Comparison of ENCODE assay signal across 16 cellular contexts in the genomic region with DNA sequence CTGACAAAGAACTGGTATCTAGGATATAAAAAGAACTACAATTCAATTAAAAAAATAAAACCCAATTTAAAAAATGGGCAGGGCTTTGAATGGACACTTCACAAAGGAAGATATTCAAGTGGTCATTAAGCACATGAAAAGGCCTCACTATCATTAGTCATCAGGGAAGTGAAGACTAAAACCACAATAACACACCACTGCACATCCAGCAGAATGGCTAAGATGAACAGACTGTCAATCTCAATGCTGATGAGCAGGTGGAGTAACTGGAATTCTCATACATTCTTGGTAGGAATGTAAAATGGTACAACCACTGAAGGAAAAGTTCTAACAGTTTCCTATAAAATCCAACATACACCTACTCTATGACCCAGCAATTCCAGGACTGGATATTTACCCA. TPM values are rescaled to one million over a fixed set of nuclear protein-coding genes. Genes with fewer than 3 reads are reported as not detected.
A peak's percentile ranks its signal among the peaks of the same experiment; 100 is the strongest.
DNase-seq lines count a peak whose midpoint lies in the region; ATAC-seq, FAIRE-seq and TF ChIP-seq lines count a peak whose summit lies in the region.
"Had no signal": no experiment of that assay in that cellular context is flagged by ENCODE, and none has a peak within 500 bp of the region (broad histone marks: within the 10 kb centered on the region; RNA-seq: fewer than 3 reads in every experiment).

No MANE protein-coding gene starts in this region.

- no peak overlapping the region for H2AFZ ChIP-seq in endothelial cell of umbilical vein (ENCODE audit: low read depth, low read length)

- TF ChIP-seq CTCF in endothelial cell of umbilical vein (IDR thresholded peaks at IDR 0.05; ENCODE audit: extremely low read depth in 1 of 2, insufficient read depth in 1 of 2, low read depth in 1 of 2, low read length in 2 of 2) (no peak), D721Med (IDR thresholded peaks at IDR 0.05; ENCODE audit: insufficient read depth, missing control alignments) (no peak)

- CTCF ChIA-PET in endothelial cell of umbilical vein (lab: Charles Lee): interaction anchor here (1.5 kb wide), 1 partner anchor 37 kb away, joined by 3 read pairs; no protein-coding TSS in a partner anchor

- dilution Hi-C loops in endothelial cell of umbilical vein (cut with MboI; ENCODE audit: extremely low pct_ligation_motif_present, low sequenced_read_pairs): no loop called here

- H3K9me1 ChIP-seq in endothelial cell of umbilical vein (replicated peaks; ENCODE audit: control insufficient read depth, extremely low read depth, insufficient read depth, low read length): no peaks in the 10 kb centered on the region

- DNase-seq in stimulated activated naive CD8-positive, alpha-beta T cell treated with anti-CD3 and anti-CD28 coated beads, Interleukin-15, amount 100 ng/mL, for 72 hours: no peak
- DNase-seq in stimulated activated naive CD8-positive, alpha-beta T cell treated with anti-CD3 and anti-CD28 coated beads, Interleukin-15, Interleukin-2, amounts not matched to agents 100 U/mL and 50 U/mL, for 24 hours: no peak
- peak; percentile 72 for DNase-seq in RCC 7860 (ENCODE audit: low spot score)
- DNase-seq in endothelial cell of umbilical vein (ENCODE audit: low read depth, low spot score): peak; percentile 8
- no peak for DNase-seq in D721Med (ENCODE audit: insufficient read length, low spot score)
- no peak for DNase-seq in stimulated activated naive CD4-positive, alpha-beta T cell (lab: John Stamatoyannopoulos, UW)
- no peak for DNase-seq in Right ventricle myocardium inferior (ENCODE audit: missing footprints)
- DNase-seq: activated naive CD4-positive, alpha-beta T cell treated with anti-CD3 and anti-CD28 coated beads, Interleukin-2, amount 50 U/mL, for 16 hours; DMS153; heart left ventricle; left cardiac atrium; MM.1S; NCI-H2227 treated with DMSO at 0.1 percent for 48 hours; thyroid gland had no signal

- no peak overlapping the region for H3K9ac ChIP-seq in endothelial cell of umbilical vein (replicated peaks; ENCODE audit: extremely low read depth, insufficient read depth, low read length)

- no peak overlapping the region for H3K27ac ChIP-seq in endothelial cell of umbilical vein (ENCODE audit: insufficient read depth, low read depth, low read length)
- H3K27ac ChIP-seq: heart left ventricle, thyroid gland had no signal

- H3K9me3 Mint-ChIP-seq in stimulated activated naive CD8-positive, alpha-beta T cell treated with anti-CD3 and anti-CD28 coated beads, Interleukin-15, amount 100 ng/mL, for 72 hours: no peaks in the 10 kb centered on the region
- H3K9me3 Mint-ChIP-seq: T-helper 2 cell treated with Interferon-gamma antibody and Interleukin-4, amounts not matched to agents 5 μg/mL and 100 μg/mL, for 36 hours had no signal

- peaks cover 5% of the 10 kb centered on the region for H3K79me2 ChIP-seq in endothelial cell of umbilical vein (ENCODE audit: control insufficient read depth, insufficient read depth, low read length)

- no peak for TF ChIP-seq POLR2A in endothelial cell of umbilical vein (IDR thresholded peaks at IDR 0.05; ENCODE audit: low read depth, low read length)

- POLR2A ChIA-PET in endothelial cell of umbilical vein (lab: Charles Lee): no interaction called here

- intact Hi-C loops in endothelial cell of umbilical vein (cut with micrococcal nuclease): no loop called here
- intact Hi-C loops in Right ventricle myocardium inferior (cut with DNase I): no loop called here

- peaks cover 10 to 27% of the 10 kb centered on the region in 2 experiments for H3K36me3 ChIP-seq in endothelial cell of umbilical vein (ENCODE audit: control insufficient read depth in 2 of 2, extremely low read depth in 1 of 2, insufficient read depth in 2 of 2, low read length in 2 of 2)

- FAIRE-seq in RCC 7860 (lab: Jason Lieb, UNC) (peak; percentile 95), endothelial cell of umbilical vein (lab: Jason Lieb, UNC) (peak; percentile 74), D721Med (lab: Jason Lieb, UNC) (no peak)

- no peak overlapping the region for H3K4me3 ChIP-seq in endothelial cell of umbilical vein (replicated peaks in 1 of 3; ENCODE audit: insufficient read depth in 1 of 3, low read depth in 1 of 3, low read length in 3 of 3)
- H3K4me3 ChIP-seq: heart left ventricle, thyroid gland had no signal

- peaks cover 30% of the 10 kb centered on the region for H3K4me1 ChIP-seq in endothelial cell of umbilical vein (ENCODE audit: control insufficient read depth, extremely low read depth, insufficient read depth, low read length)

- no peak overlapping the region for H3K4me3 Mint-ChIP-seq in stimulated activated naive CD8-positive, alpha-beta T cell treated with anti-CD3 and anti-CD28 coated beads, Interleukin-15, amount 100 ng/mL, for 72 hours
- H3K4me3 Mint-ChIP-seq: T-helper 2 cell treated with Interferon-gamma antibody and Interleukin-4, amounts not matched to agents 5 μg/mL and 100 μg/mL, for 36 hours had no signal

- H3K27me3 Mint-ChIP-seq in stimulated activated naive CD8-positive, alpha-beta T cell treated with anti-CD3 and anti-CD28 coated beads, Interleukin-15, amount 100 ng/mL, for 72 hours: no peaks in the 10 kb centered on the region

- no TSS peak for BruUV-seq in endothelial cell of umbilical vein (replicated peaks; lab: Mats Ljungman, UMichigan)

- no peaks in the 10 kb centered on the region for H3K9me3 ChIP-seq in endothelial cell of umbilical vein (replicated peaks; ENCODE audit: control insufficient read depth, insufficient read depth, low read length)
- H3K9me3 ChIP-seq: heart left ventricle, thyroid gland had no signal

- H3K27ac Mint-ChIP-seq in stimulated activated naive CD8-positive, alpha-beta T cell treated with anti-CD3 and anti-CD28 coated beads, Interleukin-15, amount 100 ng/mL, for 72 hours: no peak overlapping the region
- H3K27ac Mint-ChIP-seq: T-helper 2 cell treated with Interferon-gamma antibody and Interleukin-4, amounts not matched to agents 5 μg/mL and 100 μg/mL, for 36 hours had no signal

- no peak overlapping the region for H3K4me2 ChIP-seq in endothelial cell of umbilical vein (ENCODE audit: insufficient read depth, low read length)

- no peaks in the 10 kb centered on the region for H3K27me3 ChIP-seq in endothelial cell of umbilical vein (ENCODE audit: control insufficient read depth in 2 of 2, insufficient read depth in 2 of 2, low read length in 2 of 2)
- H3K27me3 ChIP-seq: heart left ventricle, thyroid gland had no signal

- no peaks in the 10 kb centered on the region for H4K20me1 ChIP-seq in endothelial cell of umbilical vein (replicated peaks; ENCODE audit: control insufficient read depth, extremely low read depth, insufficient read depth, low read length)

- ATAC-seq in stimulated activated naive CD8-positive, alpha-beta T cell treated with anti-CD3 and anti-CD28 coated beads, Interleukin-15, amount 100 ng/mL, for 72 hours: peak; percentile 43
- no peak for ATAC-seq in stimulated activated naive CD8-positive, alpha-beta T cell treated with anti-CD3 and anti-CD28 coated beads, Interleukin-15, Interleukin-2, amounts not matched to agents 100 U/mL and 50 U/mL, for 24 hours
- no peak for ATAC-seq in Right ventricle myocardium inferior
- no peak for ATAC-seq in activated CD4-positive, CD25-positive, alpha-beta regulatory T cell treated with anti-CD3 and anti-CD28 coated beads, Interleukin-2, amount 50 U/mL, for 24 hours
- ATAC-seq: heart left ventricle, left cardiac atrium had no signal

- peaks cover 38% of the 10 kb centered on the region for H3K4me1 Mint-ChIP-seq in stimulated activated naive CD8-positive, alpha-beta T cell treated with anti-CD3 and anti-CD28 coated beads, Interleukin-15, amount 100 ng/mL, for 72 hours

RNA-seq across cellular contexts. Expression of gene HPS4, which starts 8.9 kb away (rescaled TPM):
- 29.7 and 34.9 TPM in 2 replicates for total RNA-seq in endothelial cell of umbilical vein
- 25.8 and 28.4 TPM in 2 replicates for polyA plus RNA-seq in endothelial cell of umbilical vein
- polyA plus RNA-seq in endothelial cell of umbilical vein (2011; cell fraction: cytosol; rRNA removed): 22.0 and 26.5 TPM in 2 replicates
- polyA plus RNA-seq in endothelial cell of umbilical vein (2011; cell fraction: nucleus; rRNA removed): 122 and 129 TPM in 2 replicates
- 15.7 and 18.9 TPM in 2 replicates for polyA plus RNA-seq in endothelial cell of umbilical vein (2012)
- polyA minus RNA-seq in endothelial cell of umbilical vein: 34.4 and 39.2 TPM in 2 replicates
- polyA minus RNA-seq in endothelial cell of umbilical vein (2011; cell fraction: cytosol; rRNA and poly(A)+ RNA removed): 9.0 TPM
- polyA minus RNA-seq in endothelial cell of umbilical vein (2011; cell fraction: nucleus; rRNA and poly(A)+ RNA removed): 42.7 and 59.2 TPM in 2 replicates
- 8.5 TPM for total RNA-seq in Right ventricle myocardium inferior

RNA-seq across cellular contexts. Expression of gene SRRD, which starts 9.0 kb away (rescaled TPM):
- total RNA-seq in endothelial cell of umbilical vein (24.2 and 28.5 TPM in 2 replicates), Right ventricle myocardium inferior (20.9 TPM)
- 21.4 and 23.4 TPM in 2 replicates for polyA plus RNA-seq in endothelial cell of umbilical vein
- 27.3 and 34.9 TPM in 2 replicates for polyA plus RNA-seq in endothelial cell of umbilical vein (2011; cell fraction: cytosol; rRNA removed)
- 20.3 and 27.4 TPM in 2 replicates for polyA plus RNA-seq in endothelial cell of umbilical vein (2011; cell fraction: nucleus; rRNA removed)
- 25.5 and 32.5 TPM in 2 replicates for polyA plus RNA-seq in endothelial cell of umbilical vein (2012)
- 23.4 and 38.2 TPM in 2 replicates for polyA minus RNA-seq in endothelial cell of umbilical vein
- 4.9 TPM for polyA minus RNA-seq in endothelial cell of umbilical vein (2011; cell fraction: cytosol; rRNA and poly(A)+ RNA removed)
- polyA minus RNA-seq in endothelial cell of umbilical vein (2011; cell fraction: nucleus; rRNA and poly(A)+ RNA removed): 9.4 and 9.9 TPM in 2 replicates

RNA-seq across cellular contexts. Expression of gene TFIP11, which starts 37.6 kb away (rescaled TPM):
- total RNA-seq in endothelial cell of umbilical vein (49.8 and 54.9 TPM in 2 replicates), Right ventricle myocardium inferior (20.3 TPM)
- 33.5 and 35.7 TPM in 2 replicates for polyA plus RNA-seq in endothelial cell of umbilical vein
- 32.5 and 33.3 TPM in 2 replicates for polyA plus RNA-seq in endothelial cell of umbilical vein (2011; cell fraction: cytosol; rRNA removed)
- polyA plus RNA-seq in endothelial cell of umbilical vein (2011; cell fraction: nucleus; rRNA removed): 68.4 and 94.4 TPM in 2 replicates
- polyA plus RNA-seq in endothelial cell of umbilical vein (2012): 25.4 and 28.8 TPM in 2 replicates
- 48.9 and 65.7 TPM in 2 replicates for polyA minus RNA-seq in endothelial cell of umbilical vein
- 20.1 TPM for polyA minus RNA-seq in endothelial cell of umbilical vein (2011; cell fraction: cytosol; rRNA and poly(A)+ RNA removed)
- 53.7 and 54.0 TPM in 2 replicates for polyA minus RNA-seq in endothelial cell of umbilical vein (2011; cell fraction: nucleus; rRNA and poly(A)+ RNA removed)

RNA-seq across cellular contexts. Expression of gene ASPHD2, which starts 45.6 kb away (rescaled TPM):
- total RNA-seq in endothelial cell of umbilical vein (5.5 and 7.8 TPM in 2 replicates), Right ventricle myocardium inferior (0.19 TPM)
- 4.8 and 5.3 TPM in 2 replicates for polyA plus RNA-seq in endothelial cell of umbilical vein
- polyA plus RNA-seq in endothelial cell of umbilical vein (2011; cell fraction: cytosol; rRNA removed): 3.6 and 3.9 TPM in 2 replicates
- 2.6 and 2.9 TPM in 2 replicates for polyA plus RNA-seq in endothelial cell of umbilical vein (2011; cell fraction: nucleus; rRNA removed)
- polyA plus RNA-seq in endothelial cell of umbilical vein (2012): 2.3 and 3.3 TPM in 2 replicates
- polyA minus RNA-seq in endothelial cell of umbilical vein: 5.2 and 7.4 TPM in 2 replicates
- not detected for polyA minus RNA-seq in endothelial cell of umbilical vein (2011; cell fraction: cytosol; rRNA and poly(A)+ RNA removed)
- 2.7 and 3.4 TPM in 2 replicates for polyA minus RNA-seq in endothelial cell of umbilical vein (2011; cell fraction: nucleus; rRNA and poly(A)+ RNA removed)

Comparison
In these comparisons a context has a peak if more than half of its experiments do, and no peak if none do; other contexts are left out.
1. DNase-seq: peak in RCC 7860 (single experiment) and endothelial cell of umbilical vein (single experiment); none in stimulated activated naive CD8-positive, alpha-beta T cell treated with anti-CD3 and anti-CD28 coated beads, Interleukin-15, amount 100 ng/mL, for 72 hours (0 of 2), stimulated activated naive CD8-positive, alpha-beta T cell treated with anti-CD3 and anti-CD28 coated beads, Interleukin-15, Interleukin-2, amounts not matched to agents 100 U/mL and 50 U/mL, for 24 hours (single experiment), D721Med (single experiment), stimulated activated naive CD4-positive, alpha-beta T cell (0 of 6) and Right ventricle myocardium inferior (single experiment).